ENCODE assay signal across 8 cellular contexts in genomic region chr10:21315321-21316220, GRCh38.
DNase-seq lines count a peak whose midpoint lies in the region; TF ChIP-seq lines count a peak whose summit lies in the region.

No MANE protein-coding gene starts in this region.

- H3K4ac ChIP-seq in neuronal stem cell (ENCODE audit: low read length), result peak overlapping the region; percentile 61

- H3K9me3 ChIP-seq in neuronal stem cell (replicated peaks in 1 of 2; ENCODE audit: control insufficient read depth in 2 of 2, insufficient read depth in 1 of 2, low read depth in 1 of 2, low read length in 2 of 2), result no peaks in the 10 kb centered on the region

- peak overlapping the region; percentile 20 for H2AK5ac ChIP-seq in neuronal stem cell (ENCODE audit: low read depth, low read length)

- POLR2A ChIA-PET in BJ (lab: Charles Lee), result no interaction called here
- POLR2A ChIA-PET in RWPE1 (lab: Yijun Ruan, JAX; ENCODE audit: low non-redundant PET), result interaction anchor here (1.0 kb wide), 1 partner anchor 23 kb away, joined by 3 read pairs; no protein-coding TSS in a partner anchor

- no CpG with 5 or more reads among the region's 7 CpGs for WGBS in neuronal stem cell (ENCODE audit: extremely low coverage in 2 of 2, insufficient read length in 2 of 2, insufficient replicate concordance in 1 of 2), 2 donors

- peak overlapping the region; percentile 58 for H3K4me2 ChIP-seq in neuronal stem cell (ENCODE audit: insufficient read depth, low read length, poor library complexity, severe bottlenecking)

- H3K9ac ChIP-seq in neuronal stem cell (ENCODE audit: low read depth, low read length, poor library complexity), result no peak overlapping the region

- no peak overlapping the region for H4K91ac ChIP-seq in neuronal stem cell (ENCODE audit: low read depth, low read length, poor library complexity)

- H3K27ac ChIP-seq in RWPE1 (peak overlapping the region; percentile 90), neuronal stem cell (replicated peaks; ENCODE audit: low read length) (peak overlapping the region; percentile 90)

- peak overlapping the region; percentile 51 for H2BK12ac ChIP-seq in neuronal stem cell (ENCODE audit: low read length)

- H3K14ac ChIP-seq in neuronal stem cell (ENCODE audit: low read length), result no peak overlapping the region

- H3K27me3 ChIP-seq in BJ (ENCODE audit: control insufficient read depth, insufficient read depth, low read length) (no peaks in the 10 kb centered on the region), neuronal stem cell (ENCODE audit: control insufficient read depth in 3 of 3, insufficient read depth in 3 of 3, low read depth in 1 of 3, low read length in 3 of 3) (no peaks in the 10 kb centered on the region)

- no peak for TF ChIP-seq CTCF in BJ (IDR thresholded peaks at IDR 0.05; ENCODE audit: insufficient read depth, low read depth, low read length)
- no peak for TF ChIP-seq CTCF in RWPE1 (conservative IDR thresholded peaks at IDR 0.05; ENCODE audit: low read depth)

- no peak overlapping the region for H3K23ac ChIP-seq in neuronal stem cell (ENCODE audit: low read depth, low read length, poor library complexity)

- peak overlapping the region; percentile 92 for H3K18ac ChIP-seq in neuronal stem cell (ENCODE audit: low read length)

- H2BK5ac ChIP-seq in neuronal stem cell (ENCODE audit: low read length), result peak overlapping the region; percentile 93

- H3K4me3 ChIP-seq in BJ (ENCODE audit: low read depth, low read length), result no peak overlapping the region
- H3K4me3 ChIP-seq in neuronal stem cell (ENCODE audit: low read length in 2 of 2), result peak overlapping the region; percentile 39 to 41

- H3K36me3 ChIP-seq in BJ (ENCODE audit: control insufficient read depth, insufficient read depth, low read length) (no peaks in the 10 kb centered on the region), neuronal stem cell (replicated peaks in 1 of 2; ENCODE audit: control insufficient read depth in 2 of 2, insufficient read depth in 2 of 2, low read length in 2 of 2) (no peaks in the 10 kb centered on the region)

- H2BK15ac ChIP-seq in neuronal stem cell (ENCODE audit: low read length), result peak overlapping the region; percentile 49

- peak overlapping the region; percentile 88 for H2BK120ac ChIP-seq in neuronal stem cell (ENCODE audit: low read depth, low read length)

- H2AFZ ChIP-seq in neuronal stem cell (ENCODE audit: low read length), result peak overlapping the region; percentile 85

- CTCF ChIA-PET in BJ (lab: Yijun Ruan, JAX), result interaction anchor here (0.6 to 2.0 kb wide), 3 partner anchors 17 to 64 kb away, joined by 3 to 4 read pairs (median 3); no protein-coding TSS in a partner anchor
- CTCF ChIA-PET in RWPE1 (lab: Yijun Ruan, JAX), result interaction anchor here (0.6 to 0.7 kb wide), 3 partner anchors 147 to 1652 kb away, joined by 3 to 4 read pairs (median 4); no protein-coding TSS in a partner anchor

- H4K8ac ChIP-seq in neuronal stem cell (ENCODE audit: low read depth, low read length), result no peak overlapping the region

- H3K79me1 ChIP-seq in neuronal stem cell (ENCODE audit: low read depth, low read length), result no peaks in the 10 kb centered on the region

- H3K4me1 ChIP-seq in neuronal stem cell (ENCODE audit: control insufficient read depth in 2 of 2, insufficient read depth in 1 of 2, low read depth in 1 of 2, low read length in 2 of 2), result peaks cover 20 to 30% of the 10 kb centered on the region in 2 donors

- DNase-seq in BJ (ENCODE audit: low read depth) (peak; percentile 70), RWPE1 (ENCODE audit: low spot score) (peak; percentile 79), fibroblast of the conjunctiva (ENCODE audit: low read depth) (peak; percentile 86), neuronal stem cell (ENCODE audit: low spot score) (peak; percentile 59), NCI-H524 (lab: John Stamatoyannopoulos, UW) (no peak), superior temporal gyrus (ENCODE audit: extremely low spot score) (no peak), SIG-M5 treated with dmso at 0.1 percent for 504 hours (lab: John Stamatoyannopoulos, UW; ENCODE audit: unreplicated experiment) (no peak)
- DNase-seq in activated CD8-positive, alpha-beta memory T cell treated with anti-CD3 and anti-CD28 coated beads, Interleukin-2, amount 50 U/mL, for 4 hours, result no peak

Comparison
In these comparisons a context has a peak if more than half of its experiments do, and no peak if none do; other contexts are left out.
1. DNase-seq: peak in BJ (single experiment), RWPE1 (single experiment), fibroblast of the conjunctiva (single experiment) and neuronal stem cell (single experiment); none in NCI-H524 (0 of 2), superior temporal gyrus (single experiment), activated CD8-positive, alpha-beta memory T cell treated with anti-CD3 and anti-CD28 coated beads, Interleukin-2, amount 50 U/mL, for 4 hours (single experiment) and SIG-M5 treated with dmso at 0.1 percent for 504 hours (single experiment).